17 cellular contexts compared by ENCODE assay signal in genomic region chr5:10304932-10305331, GRCh38. TPM values are rescaled to one million over a fixed set of nuclear protein-coding genes. Genes with fewer than 3 reads are reported as not detected.
DNase-seq lines count a peak whose midpoint lies in the region; ATAC-seq and TF ChIP-seq lines count a peak whose summit lies in the region.
"Had no signal": no experiment of that assay in that cellular context is flagged by ENCODE, and none has a peak within 500 bp of the region (broad histone marks: within the 10 kb centered on the region; RNA-seq: fewer than 3 reads in every experiment).

No MANE protein-coding gene starts in this region.

- peaks cover 10% of the 10 kb centered on the region for H3K27me3 Mint-ChIP-seq in WTC11 (ENCODE audit: low read depth)

- ATAC-seq in WTC11: no peak
- no peak for ATAC-seq in HG03521 (IDR thresholded peaks at IDR 0.05; ENCODE audit: unreplicated experiment)
- no peak for ATAC-seq in HG03457 (IDR thresholded peaks at IDR 0.05; ENCODE audit: unreplicated experiment)

- H3K27me3 ChIP-seq in GM06990 (replicated peaks; ENCODE audit: control insufficient read depth, insufficient read depth, low read length) (no peaks in the 10 kb centered on the region), mucosa of rectum (ENCODE audit: control insufficient read depth in 2 of 2, insufficient read depth in 2 of 2, low read length in 2 of 2) (no peaks in the 10 kb centered on the region)
- H3K27me3 ChIP-seq: sigmoid colon, upper lobe of left lung had no signal

- POLR2A ChIA-PET in WTC11 (lab: Charles Lee): no interaction called here

- H3K9me3 ChIP-seq in mucosa of rectum (ENCODE audit: control insufficient read depth in 2 of 2, low read length in 2 of 2): no peaks in the 10 kb centered on the region
- H3K9me3 ChIP-seq: sigmoid colon, upper lobe of left lung had no signal

- peaks cover 23 to 54% of the 10 kb centered on the region in 2 donors for H3K4me1 ChIP-seq in mucosa of rectum (ENCODE audit: control insufficient read depth in 2 of 2, insufficient read depth in 2 of 2, low read length in 2 of 2)
- H3K4me1 ChIP-seq: BLaER1 had no signal

- H3K4me1 Mint-ChIP-seq in WTC11: peaks cover 20% of the 10 kb centered on the region

- DNase-seq in GM06990 (ENCODE audit: extremely low read depth, insufficient read length) (no peak), NCI-H1092 (lab: John Stamatoyannopoulos, UW) (peak; percentile 5), WTC11 (ENCODE audit: low spot score) (no peak), amniotic stem cell (lab: John Stamatoyannopoulos, UW) (no peak)
- DNase-seq in central memory CD4-positive, alpha-beta T cell: no peak
- DNase-seq: activated naive CD8-positive, alpha-beta T cell treated with anti-CD3 and anti-CD28 coated beads for 36 hours; activated T-cell treated with anti-CD3 and anti-CD28 coated beads, Interleukin-2, amount 50 U/mL, for 1 hour; foreskin melanocyte; NCI-H1694 treated with DMSO at 0.1 percent for 48 hours; NCI-H510A; upper lobe of left lung had no signal

- H3K4me3 ChIP-seq in GM06990 (replicated peaks; ENCODE audit: low read depth, low read length): no peak overlapping the region
- peak overlapping the region; percentile 24 to 34 for H3K4me3 ChIP-seq in mucosa of rectum (ENCODE audit: low read length in 2 of 2)
- H3K4me3 ChIP-seq: BLaER1, sigmoid colon, upper lobe of left lung had no signal

- H3K27ac Mint-ChIP-seq in WTC11: no peak overlapping the region
- H3K27ac Mint-ChIP-seq: activated naive CD8-positive, alpha-beta T cell treated with anti-CD3 and anti-CD28 coated beads for 36 hours had no signal

- H3K9ac ChIP-seq in mucosa of rectum (ENCODE audit: low read depth in 1 of 2, low read length in 2 of 2): no peak overlapping the region
- H3K9ac ChIP-seq: BLaER1 had no signal

- H3K36me3 ChIP-seq in GM06990 (ENCODE audit: control insufficient read depth, insufficient read depth, low read length) (no peaks in the 10 kb centered on the region; the same call in 1 of the 2 replicates), mucosa of rectum (ENCODE audit: control insufficient read depth in 2 of 2, insufficient read depth in 2 of 2, low read length in 2 of 2) (no peaks in the 10 kb centered on the region)
- H3K36me3 ChIP-seq: BLaER1, sigmoid colon, upper lobe of left lung had no signal

- peaks cover 18% of the 10 kb centered on the region for H3K9me3 Mint-ChIP-seq in WTC11

- TF ChIP-seq CTCF in GM06990 (IDR thresholded peaks at IDR 0.05; ENCODE audit: insufficient read depth, low read length, poor library complexity, severe bottlenecking) (peak; percentile 16), WTC11 (IDR thresholded peaks at IDR 0.05) (no peak)

- peak overlapping the region; percentile 20; the same call in 1 of the 2 replicates for H3K4me3 Mint-ChIP-seq in WTC11
- H3K4me3 Mint-ChIP-seq: activated naive CD8-positive, alpha-beta T cell treated with anti-CD3 and anti-CD28 coated beads for 36 hours had no signal

- peaks cover 24% of the 10 kb centered on the region for H3K36me3 Mint-ChIP-seq in WTC11
- H3K36me3 Mint-ChIP-seq: activated naive CD8-positive, alpha-beta T cell treated with anti-CD3 and anti-CD28 coated beads for 36 hours had no signal

- H3K27ac ChIP-seq in mucosa of rectum (ENCODE audit: low read depth in 2 of 2, low read length in 2 of 2): peak overlapping the region; percentile 93
- H3K27ac ChIP-seq: BLaER1, HL-60, sigmoid colon, upper lobe of left lung had no signal

- CTCF ChIA-PET in WTC11 (lab: Charles Lee): interaction anchor here (5.1 kb wide), 1 partner anchor 21 kb away, joined by 17 read pairs; no protein-coding TSS in a partner anchor

TF ChIP-seq in WTC11, 78 proteins besides CTCF, POLR2A, EP300 and RAD21:
- no peak for TF ChIP-seq FOXK1 (CRISPR knock-in tag; IDR thresholded peaks at IDR 0.05)
- TF ChIP-seq SOX15 (CRISPR knock-in tag; IDR thresholded peaks at IDR 0.05): no peak
- TF ChIP-seq GRHL2 (CRISPR knock-in tag; IDR thresholded peaks at IDR 0.05; ENCODE audit: insufficient replicate concordance, severe bottlenecking): no peak
- TF ChIP-seq CDX4 (CRISPR knock-in tag; IDR thresholded peaks at IDR 0.05; ENCODE audit: borderline replicate concordance): no peak
- TF ChIP-seq NFYB (CRISPR knock-in tag; conservative IDR thresholded peaks at IDR 0.05; ENCODE audit: low read depth): no peak
- TF ChIP-seq ZNF121 (CRISPR knock-in tag; IDR thresholded peaks at IDR 0.05): no peak
- no peak for TF ChIP-seq MYBL2 (CRISPR knock-in tag; IDR thresholded peaks at IDR 0.05)
- TF ChIP-seq NR3C1 (CRISPR knock-in tag; conservative IDR thresholded peaks at IDR 0.05; ENCODE audit: low read depth): no peak

RNA-seq across cellular contexts. Expression of gene CMBL, which starts 2.8 kb away (rescaled TPM):
- 26.7 to 34.0 TPM (median 27.7 TPM) in 3 replicates for total RNA-seq in WTC11 (2021)

RNA-seq across cellular contexts. Expression of gene MARCHF6, which starts 48.6 kb away (rescaled TPM):
- total RNA-seq in WTC11 (2021): 117 to 122 TPM (median 121 TPM) in 3 replicates

RNA-seq across cellular contexts. Expression of gene CCT5, which starts 54.9 kb away (rescaled TPM):
- total RNA-seq in WTC11 (2021): 481 to 548 TPM (median 496 TPM) in 3 replicates

RNA-seq across cellular contexts. Expression of gene ATPSCKMT, which starts 55.2 kb away (rescaled TPM):
- total RNA-seq in WTC11 (2021): 10.3 to 15.7 TPM (median 11.8 TPM) in 3 replicates
